11 cellular contexts compared by ENCODE assay signal in genomic region chr17:81494984-81495383, GRCh38. TPM values are rescaled to one million over a fixed set of nuclear protein-coding genes. Genes with fewer than 3 reads are reported as not detected.
A peak's percentile ranks its signal among the peaks of the same experiment; 100 is the strongest.
DNase-seq lines count a peak whose midpoint lies in the region; ATAC-seq, FAIRE-seq and TF ChIP-seq lines count a peak whose summit lies in the region.
"Had no signal": no experiment of that assay in that cellular context is flagged by ENCODE, and none has a peak within 500 bp of the region (broad histone marks: within the 10 kb centered on the region; RNA-seq: fewer than 3 reads in every experiment).

No MANE protein-coding gene starts in this region.

- H3K27me3 ChIP-seq in GM23338 (ENCODE audit: insufficient read depth) (no peaks in the 10 kb centered on the region), spleen (replicated peaks in 1 of 7) (peaks cover 0 to 16% (median 4%) of the 10 kb centered on the region in 7 donors)
- H3K27me3 ChIP-seq: adrenal gland had no signal

- ATAC-seq in GM23338: peak; percentile 10; the same call in 2 of the 3 replicates
- ATAC-seq in GM19324 (IDR thresholded peaks at IDR 0.05; ENCODE audit: low FRiP score, unreplicated experiment): no peak

- no peak overlapping the region for H3K27ac ChIP-seq in GM23338 (ENCODE audit: low read depth)
- no peak overlapping the region for H3K27ac ChIP-seq in spleen
- H3K27ac ChIP-seq: adrenal gland, PC-9 had no signal

- H2AFZ ChIP-seq in GM23338: no peak overlapping the region
- H2AFZ ChIP-seq: PC-9 had no signal

- H3K4me3 ChIP-seq in GM23338 (no peak overlapping the region), spleen (no peak overlapping the region)
- H3K4me3 ChIP-seq: adrenal gland, PC-9 had no signal

- no peak overlapping the region for H3K4me3 Mint-ChIP-seq in GM23338

- H4K20me1 ChIP-seq in GM23338 (replicated peaks; ENCODE audit: insufficient read depth): no peaks in the 10 kb centered on the region

- TF ChIP-seq POLR2A in spleen (IDR thresholded peaks at IDR 0.05): no peak

- no peaks in the 10 kb centered on the region for H3K79me2 ChIP-seq in GM23338 (replicated peaks; ENCODE audit: insufficient read depth)

- H3K4me2 ChIP-seq in GM23338: no peak overlapping the region
- H3K4me2 ChIP-seq: PC-9 had no signal

- DNase-seq in COLO668 (lab: John Stamatoyannopoulos, UW; ENCODE audit: unreplicated experiment) (peak; percentile 24), GM23338 (ENCODE audit: low spot score) (no peak), NCI-H82 (lab: John Stamatoyannopoulos, UW) (peak; percentile 84), ecto neural progenitor cell (ENCODE audit: low spot score) (peak; percentile 52), spleen (no peak), kidney glomerular epithelial cell (lab: John Stamatoyannopoulos, UW) (no peak), GM19239 (ENCODE audit: insufficient read length, low spot score) (no peak)
- DNase-seq: adrenal gland, erythroblast had no signal

- no peaks in the 10 kb centered on the region for H3K9me3 Mint-ChIP-seq in GM23338

- H3K9me3 ChIP-seq in spleen: no peaks in the 10 kb centered on the region
- H3K9me3 ChIP-seq: adrenal gland had no signal

- 29 to 43% (median 40%) methylated on average over 3 of the region's 3 CpGs for WGBS in spleen, 5 donors

- no peaks in the 10 kb centered on the region for H3K9me2 ChIP-seq in GM23338 (ENCODE audit: insufficient read depth)

- peaks cover 4% of the 10 kb centered on the region for H3F3A ChIP-seq in GM23338 (replicated peaks; ENCODE audit: low read depth)

- no peaks in the 10 kb centered on the region for H3K36me3 Mint-ChIP-seq in GM23338 (ENCODE audit: low read depth)

- H3K36me3 ChIP-seq in GM23338 (ENCODE audit: insufficient read depth) (no peaks in the 10 kb centered on the region), spleen (no peaks in the 10 kb centered on the region)
- H3K36me3 ChIP-seq: adrenal gland had no signal

- intact Hi-C loops in spleen (cut with DNase I; ENCODE audit: low total_unique reads): no loop called here

- no peak for FAIRE-seq in GM19239 (lab: Jason Lieb, UNC)

- peaks cover 23% of the 10 kb centered on the region for H3K27me3 Mint-ChIP-seq in GM23338 (ENCODE audit: insufficient read depth, low read depth, poor library complexity)

- TF ChIP-seq CTCF in GM23338 (conservative IDR thresholded peaks at IDR 0.05; ENCODE audit: low read depth in 2 of 2) (no peak), spleen (IDR thresholded peaks at IDR 0.05 in 8 of 11, conservative IDR thresholded peaks at IDR 0.05 in 3 of 11) (no peak)

- peaks cover 18% of the 10 kb centered on the region for H3K4me1 Mint-ChIP-seq in GM23338

- peaks cover 22% of the 10 kb centered on the region for H3K4me1 ChIP-seq in GM23338 (ENCODE audit: insufficient read depth)
- peaks cover 0 to 13% (median under 1%) of the 10 kb centered on the region in 6 donors for H3K4me1 ChIP-seq in spleen
- H3K4me1 ChIP-seq: adrenal gland had no signal

- no peak overlapping the region for H3K27ac Mint-ChIP-seq in GM23338

TF ChIP-seq in GM23338, 12 proteins besides CTCF, POLR2A, EP300 and RAD21:
- TF ChIP-seq REST (IDR thresholded peaks at IDR 0.05; ENCODE audit: unreplicated experiment) (no peak), JUNB (IDR thresholded peaks at IDR 0.05; ENCODE audit: unreplicated experiment) (no peak), ETS1 (IDR thresholded peaks at IDR 0.05) (no peak), ZNF331 (CRISPR knock-in tag; IDR thresholded peaks at IDR 0.05; ENCODE audit: low read depth) (no peak), EZH2 (IDR thresholded peaks at IDR 0.05; ENCODE audit: low read depth, unreplicated experiment) (no peak), POLR2AphosphoS5 (IDR thresholded peaks at IDR 0.05; ENCODE audit: low read depth) (no peak)

RNA-seq across cellular contexts. Expression of gene ACTG1, which starts 17.6 kb away (rescaled TPM):
- 4,739 and 4,954 TPM in 2 replicates for total RNA-seq in GM23338 (2014; rRNA removed; shearing (Covaris generic))
- polyA plus RNA-seq in GM23338 (2016; fragmentation: Nextera tagmentation; extraction: Ambion mirVana) (1,867 and 1,896 TPM in 2 replicates), spleen (1,000 to 10,000 TPM; 1,119 to 1,902 (median 1,793) TPM)
- total RNA-seq in spleen: 1,000 to 10,000 TPM; 1,726 to 6,270 (median 2,803) TPM

RNA-seq across cellular contexts. Expression of gene FSCN2, which starts 33.2 kb away (rescaled TPM):
- total RNA-seq in GM23338 (2014; rRNA removed; shearing (Covaris generic)): 1.6 TPM in 1 of 2 replicates, not detected in the other
- 0.13 TPM in 1 of 2 replicates, not detected in the other for polyA plus RNA-seq in GM23338 (2016; fragmentation: Nextera tagmentation; extraction: Ambion mirVana)
- total RNA-seq in spleen: 1 to 10 TPM; 1.2 to 4.0 (median 2.8) TPM
- polyA plus RNA-seq in spleen: 1 to 10 TPM in 1 of 3 donors, under 1 TPM in 2; 0.41 to 2.6 (median 0.76) TPM

RNA-seq across cellular contexts. Expression of gene FAAP100, which starts 57.2 kb away (rescaled TPM):
- total RNA-seq in GM23338 (2014; rRNA removed; shearing (Covaris generic)): 50.5 and 52.8 TPM in 2 replicates
- 16.0 and 16.2 TPM in 2 replicates for polyA plus RNA-seq in GM23338 (2016; fragmentation: Nextera tagmentation; extraction: Ambion mirVana)
- 10 to 100 TPM; 36.8 to 59.2 (median 50.2) TPM for total RNA-seq in spleen
- 10 to 100 TPM; 32.2 to 77.2 (median 52.0) TPM for polyA plus RNA-seq in spleen

Comparison
In these comparisons a context has a peak if more than half of its experiments do, and no peak if none do; other contexts are left out.
1. DNase-seq: peak in COLO668 (single experiment), NCI-H82 (single experiment) and ecto neural progenitor cell (single experiment); none in GM23338 (single experiment), spleen (single experiment), kidney glomerular epithelial cell (single experiment) and GM19239 (single experiment).